In genomic region chr20:15297059-15297875, GRCh38 we compare ENCODE assay signal across 16 cellular contexts.
DNase-seq lines count a peak whose midpoint lies in the region; ATAC-seq and TF ChIP-seq lines count a peak whose summit lies in the region.
"Had no signal": no experiment of that assay in that cellular context is flagged by ENCODE, and none has a peak within 500 bp of the region (broad histone marks: within the 10 kb centered on the region; RNA-seq: fewer than 3 reads in every experiment).

No MANE protein-coding gene starts in this region.

- intact Hi-C loops in left lung (cut with DNase I) = no loop called here
- intact Hi-C loops in uterus (cut with DNase I; ENCODE audit: low total_unique reads) = no loop called here
- intact Hi-C loops in activated T-helper 1 cell treated with anti-CD3 and anti-CD28 coated beads, Interleukin-12 subunit alpha, Interleukin-12 subunit beta, Interleukin-2, Interleukin-4 antibody, amounts not matched to agents 30 ng/mL and 10 ng/mL and 1 ng/mL, durations not matched to agents 14 hours and 24 hours and 36 hours (cut with micrococcal nuclease) = no loop called here

- no peaks in the 10 kb centered on the region for H3K36me3 Mint-ChIP-seq in activated T-helper 1 cell treated with anti-CD3 and anti-CD28 coated beads, Interleukin-12 subunit alpha, Interleukin-12 subunit beta, Interleukin-2, Interleukin-4 antibody, amounts not matched to agents 30 ng/mL and 10 ng/mL and 1 ng/mL, durations not matched to agents 14 hours and 24 hours and 36 hours (ENCODE audit: low read depth)
- H3K36me3 Mint-ChIP-seq: activated CD8-positive, alpha-beta memory T cell treated with anti-CD3 and anti-CD28 coated beads, Interleukin-2, amount 10 ng/mL, durations not matched to agents 7 days and 5 days; activated naive CD4-positive, alpha-beta T cell treated with anti-CD3 and anti-CD28 coated beads, Interleukin-2, amount 50 U/mL, for 24 hours; WTC11 had no signal

- H3K27me3 ChIP-seq in left lung (no peaks in the 10 kb centered on the region), uterus (no peaks in the 10 kb centered on the region)
- H3K27me3 ChIP-seq in effector memory CD4-positive, alpha-beta T cell (replicated peaks; ENCODE audit: control insufficient read depth, insufficient read depth, low read length, poor library complexity, severe bottlenecking) = no peaks in the 10 kb centered on the region
- H3K27me3 ChIP-seq: breast epithelium had no signal

- H3K9me3 ChIP-seq in left lung (no peaks in the 10 kb centered on the region), uterus (no peaks in the 10 kb centered on the region)
- H3K9me3 ChIP-seq in effector memory CD4-positive, alpha-beta T cell (ENCODE audit: control insufficient read depth, low read length) = no peaks in the 10 kb centered on the region
- H3K9me3 ChIP-seq: breast epithelium had no signal

- H3K36me3 ChIP-seq in left lung (no peaks in the 10 kb centered on the region), uterus (no peaks in the 10 kb centered on the region)
- no peaks in the 10 kb centered on the region for H3K36me3 ChIP-seq in effector memory CD4-positive, alpha-beta T cell (ENCODE audit: control insufficient read depth, insufficient read depth, low read length)
- H3K36me3 ChIP-seq: breast epithelium had no signal

- no peaks in the 10 kb centered on the region for H3K4me1 ChIP-seq in left lung
- H3K4me1 ChIP-seq in uterus = no peaks in the 10 kb centered on the region
- H3K4me1 ChIP-seq in effector memory CD4-positive, alpha-beta T cell (ENCODE audit: control insufficient read depth, insufficient read depth, low read length, poor library complexity, severe bottlenecking) = no peaks in the 10 kb centered on the region
- H3K4me1 ChIP-seq: breast epithelium had no signal

- no peak for TF ChIP-seq CTCF in RWPE1 (conservative IDR thresholded peaks at IDR 0.05; ENCODE audit: low read depth)
- no peak for TF ChIP-seq CTCF in left lung (IDR thresholded peaks at IDR 0.05)
- no peak for TF ChIP-seq CTCF in uterus (IDR thresholded peaks at IDR 0.05)

- TF ChIP-seq POLR2A in uterus (IDR thresholded peaks at IDR 0.05) = no peak

- H3K4me3 Mint-ChIP-seq in activated T-helper 1 cell treated with anti-CD3 and anti-CD28 coated beads, Interleukin-12 subunit alpha, Interleukin-12 subunit beta, Interleukin-2, Interleukin-4 antibody, amounts not matched to agents 30 ng/mL and 10 ng/mL and 1 ng/mL, durations not matched to agents 14 hours and 24 hours and 36 hours = no peak overlapping the region
- H3K4me3 Mint-ChIP-seq: activated CD8-positive, alpha-beta memory T cell treated with anti-CD3 and anti-CD28 coated beads, Interleukin-2, amount 10 ng/mL, durations not matched to agents 7 days and 5 days; activated naive CD4-positive, alpha-beta T cell treated with anti-CD3 and anti-CD28 coated beads, Interleukin-2, amount 50 U/mL, for 24 hours; effector memory CD8-positive, alpha-beta T cell; WTC11 had no signal

- H3K27ac ChIP-seq in RWPE1 = no peak overlapping the region
- H3K27ac ChIP-seq in left lung = no peak overlapping the region
- no peak overlapping the region for H3K27ac ChIP-seq in uterus
- H3K27ac ChIP-seq in effector memory CD4-positive, alpha-beta T cell (ENCODE audit: insufficient read depth, low read length, poor library complexity, severe bottlenecking) = no peak overlapping the region
- H3K27ac ChIP-seq: breast epithelium had no signal

- H3K4me3 ChIP-seq in left lung (no peak overlapping the region), uterus (no peak overlapping the region)
- H3K4me3 ChIP-seq in effector memory CD4-positive, alpha-beta T cell (ENCODE audit: insufficient read depth, low read depth, low read length, poor library complexity, severe bottlenecking) = no peak overlapping the region
- H3K4me3 ChIP-seq: breast epithelium had no signal

- peaks cover 15% of the 10 kb centered on the region for H3K9me3 Mint-ChIP-seq in activated T-helper 1 cell treated with anti-CD3 and anti-CD28 coated beads, Interleukin-12 subunit alpha, Interleukin-12 subunit beta, Interleukin-2, Interleukin-4 antibody, amounts not matched to agents 30 ng/mL and 10 ng/mL and 1 ng/mL, durations not matched to agents 14 hours and 24 hours and 36 hours

- DNase-seq in COLO829 (ENCODE audit: low spot score) = peak; percentile 20
- DNase-seq in NCI-H1105 treated with DMSO at 0.1 percent for 48 hours (lab: John Stamatoyannopoulos, UW) = peak; percentile 94
- DNase-seq in RWPE1 (ENCODE audit: low spot score) = peak; percentile 13
- DNase-seq in left lung = peak in 1 of 2 donors; percentile 34
- no peak for DNase-seq in uterus
- no peak for DNase-seq in effector memory CD4-positive, alpha-beta T cell
- DNase-seq in activated T-helper 1 cell treated with anti-CD3 and anti-CD28 coated beads, Interleukin-12 subunit alpha, Interleukin-12 subunit beta, Interleukin-2, Interleukin-4 antibody, amounts not matched to agents 30 ng/mL and 10 ng/mL and 1 ng/mL, durations not matched to agents 14 hours and 24 hours and 36 hours (ENCODE audit: low spot score) = no peak
- DNase-seq: activated CD8-positive, alpha-beta memory T cell treated with anti-CD3 and anti-CD28 coated beads, Interleukin-2, amount 10 ng/mL, durations not matched to agents 7 days and 5 days; DMS 273 treated with DMSO at 0.1 percent for 48 hours; effector memory CD8-positive, alpha-beta T cell; islet precursor cell; posterior cingulate gyrus had no signal

- H3K27ac Mint-ChIP-seq in activated T-helper 1 cell treated with anti-CD3 and anti-CD28 coated beads, Interleukin-12 subunit alpha, Interleukin-12 subunit beta, Interleukin-2, Interleukin-4 antibody, amounts not matched to agents 30 ng/mL and 10 ng/mL and 1 ng/mL, durations not matched to agents 14 hours and 24 hours and 36 hours = no peak overlapping the region
- H3K27ac Mint-ChIP-seq: activated CD8-positive, alpha-beta memory T cell treated with anti-CD3 and anti-CD28 coated beads, Interleukin-2, amount 10 ng/mL, durations not matched to agents 7 days and 5 days; activated naive CD4-positive, alpha-beta T cell treated with anti-CD3 and anti-CD28 coated beads, Interleukin-2, amount 50 U/mL, for 24 hours; effector memory CD8-positive, alpha-beta T cell; WTC11 had no signal

- CTCF ChIA-PET in RWPE1 (lab: Yijun Ruan, JAX) = no interaction called here

- POLR2A ChIA-PET in RWPE1 (lab: Yijun Ruan, JAX; ENCODE audit: low non-redundant PET) = no interaction called here

- ATAC-seq in left lung = peak; percentile 86
- no peak for ATAC-seq in HG03460 (IDR thresholded peaks at IDR 0.05; ENCODE audit: unreplicated experiment)
- ATAC-seq: activated CD8-positive, alpha-beta memory T cell treated with anti-CD3 and anti-CD28 coated beads, Interleukin-2, amount 10 ng/mL, durations not matched to agents 7 days and 5 days; effector memory CD8-positive, alpha-beta T cell; WTC11 had no signal

- no peaks in the 10 kb centered on the region for H3K4me1 Mint-ChIP-seq in activated T-helper 1 cell treated with anti-CD3 and anti-CD28 coated beads, Interleukin-12 subunit alpha, Interleukin-12 subunit beta, Interleukin-2, Interleukin-4 antibody, amounts not matched to agents 30 ng/mL and 10 ng/mL and 1 ng/mL, durations not matched to agents 14 hours and 24 hours and 36 hours (ENCODE audit: low read depth)
- H3K4me1 Mint-ChIP-seq: activated CD8-positive, alpha-beta memory T cell treated with anti-CD3 and anti-CD28 coated beads, Interleukin-2, amount 10 ng/mL, durations not matched to agents 7 days and 5 days; activated naive CD4-positive, alpha-beta T cell treated with anti-CD3 and anti-CD28 coated beads, Interleukin-2, amount 50 U/mL, for 24 hours; WTC11 had no signal

- H3K27me3 Mint-ChIP-seq in activated T-helper 1 cell treated with anti-CD3 and anti-CD28 coated beads, Interleukin-12 subunit alpha, Interleukin-12 subunit beta, Interleukin-2, Interleukin-4 antibody, amounts not matched to agents 30 ng/mL and 10 ng/mL and 1 ng/mL, durations not matched to agents 14 hours and 24 hours and 36 hours (ENCODE audit: insufficient read depth) = no peaks in the 10 kb centered on the region
- H3K27me3 Mint-ChIP-seq: activated CD8-positive, alpha-beta memory T cell treated with anti-CD3 and anti-CD28 coated beads, Interleukin-2, amount 10 ng/mL, durations not matched to agents 7 days and 5 days; activated naive CD4-positive, alpha-beta T cell treated with anti-CD3 and anti-CD28 coated beads, Interleukin-2, amount 50 U/mL, for 24 hours; effector memory CD8-positive, alpha-beta T cell had no signal

Comparison
In these comparisons a context has a peak if more than half of its experiments do, and no peak if none do; other contexts are left out.
1. DNase-seq: peak in COLO829 (single experiment), NCI-H1105 treated with DMSO at 0.1 percent for 48 hours (single experiment) and RWPE1 (single experiment); none in uterus (0 of 2), effector memory CD4-positive, alpha-beta T cell (0 of 3) and activated T-helper 1 cell treated with anti-CD3 and anti-CD28 coated beads, Interleukin-12 subunit alpha, Interleukin-12 subunit beta, Interleukin-2, Interleukin-4 antibody, amounts not matched to agents 30 ng/mL and 10 ng/mL and 1 ng/mL, durations not matched to agents 14 hours and 24 hours and 36 hours (single experiment).